In genomic region chr3:32456429-32457130, GRCh38 we compare ENCODE assay signal across 13 cellular contexts. TPM values are rescaled to one million over a fixed set of nuclear protein-coding genes. Genes with fewer than 3 reads are reported as not detected.
DNase-seq lines count a peak whose midpoint lies in the region; ATAC-seq and TF ChIP-seq lines count a peak whose summit lies in the region.
"Had no signal": no experiment of that assay in that cellular context is flagged by ENCODE, and none has a peak within 500 bp of the region (broad histone marks: within the 10 kb centered on the region; RNA-seq: fewer than 3 reads in every experiment).

No MANE protein-coding gene starts in this region.

- peaks cover 26% of the 10 kb centered on the region for H3K4me1 Mint-ChIP-seq in CD14-positive monocyte
- peaks cover 39 to 54% (median 46%) of the 10 kb centered on the region in 3 donors for H3K4me1 Mint-ChIP-seq in CD8-positive, alpha-beta memory T cell
- H3K4me1 Mint-ChIP-seq in activated T-helper 2 cell treated with anti-CD3 and anti-CD28 coated beads, Interferon-gamma antibody, Interleukin-2, Interleukin-4, amounts not matched to agents 10 μg/mL and 5 μg/mL and 100 μg/mL, durations not matched to agents 14 hours and 24 hours and 36 hours (ENCODE audit: low read depth) = peaks cover 46% of the 10 kb centered on the region
- peaks cover 35 to 52% (median 47%) of the 10 kb centered on the region in 4 donors for H3K4me1 Mint-ChIP-seq in naive thymus-derived CD8-positive, alpha-beta T cell

- in situ Hi-C loops in GM13977 (cut with MboI; ENCODE audit: low pct_unique_long_range_greater_than_20kb, low sequenced_read_pairs, unreplicated experiment) = no loop called here

- H3K4me1 ChIP-seq in CD8-positive, alpha-beta memory T cell (ENCODE audit: insufficient read depth, low read length) = peaks cover 74% of the 10 kb centered on the region

- no peaks in the 10 kb centered on the region for H3K9me3 Mint-ChIP-seq in CD14-positive monocyte
- H3K9me3 Mint-ChIP-seq in CD8-positive, alpha-beta memory T cell = no peaks in the 10 kb centered on the region
- H3K9me3 Mint-ChIP-seq in activated T-helper 2 cell treated with anti-CD3 and anti-CD28 coated beads, Interferon-gamma antibody, Interleukin-2, Interleukin-4, amounts not matched to agents 10 μg/mL and 5 μg/mL and 100 μg/mL, durations not matched to agents 14 hours and 24 hours and 36 hours = no peaks in the 10 kb centered on the region
- peaks cover 0 to 3% (median 0%) of the 10 kb centered on the region in 9 donors for H3K9me3 Mint-ChIP-seq in naive thymus-derived CD8-positive, alpha-beta T cell

- H3K36me3 Mint-ChIP-seq in CD14-positive monocyte = peaks cover 52 to 58% of the 10 kb centered on the region in 2 donors
- peaks cover 17 to 40% (median 24%) of the 10 kb centered on the region in 3 donors for H3K36me3 Mint-ChIP-seq in CD8-positive, alpha-beta memory T cell
- peaks cover 41% of the 10 kb centered on the region for H3K36me3 Mint-ChIP-seq in activated T-helper 2 cell treated with anti-CD3 and anti-CD28 coated beads, Interferon-gamma antibody, Interleukin-2, Interleukin-4, amounts not matched to agents 10 μg/mL and 5 μg/mL and 100 μg/mL, durations not matched to agents 14 hours and 24 hours and 36 hours (ENCODE audit: low read depth)
- H3K36me3 Mint-ChIP-seq in naive thymus-derived CD8-positive, alpha-beta T cell = peaks cover 4 to 32% (median 21%) of the 10 kb centered on the region in 3 donors

- intact Hi-C loops in CD14-positive monocyte (cut with micrococcal nuclease) = no loop called here
- intact Hi-C loops in activated T-helper 2 cell treated with anti-CD3 and anti-CD28 coated beads, Interferon-gamma antibody, Interleukin-2, Interleukin-4, amounts not matched to agents 10 μg/mL and 5 μg/mL and 100 μg/mL, durations not matched to agents 14 hours and 24 hours and 36 hours (cut with micrococcal nuclease) = no loop called here

- no peak overlapping the region for H3K4me3 Mint-ChIP-seq in CD14-positive monocyte
- peak overlapping the region; percentile 9 to 86 (median 67) for H3K4me3 Mint-ChIP-seq in CD8-positive, alpha-beta memory T cell
- H3K4me3 Mint-ChIP-seq in activated T-helper 2 cell treated with anti-CD3 and anti-CD28 coated beads, Interferon-gamma antibody, Interleukin-2, Interleukin-4, amounts not matched to agents 10 μg/mL and 5 μg/mL and 100 μg/mL, durations not matched to agents 14 hours and 24 hours and 36 hours (ENCODE audit: low read depth) = no peak overlapping the region
- peak overlapping the region; percentile 22 to 82 (median 64) for H3K4me3 Mint-ChIP-seq in naive thymus-derived CD8-positive, alpha-beta T cell

- POLR2A ChIA-PET in CD8-positive, alpha-beta memory T cell (lab: Charles Lee) = interaction anchor here (0.5 to 7.4 kb wide), 8 partner anchors 13 to 84 kb away, joined by 3 to 40 read pairs (median 4); no protein-coding TSS in a partner anchor
- POLR2A ChIA-PET in naive thymus-derived CD8-positive, alpha-beta T cell (lab: Charles Lee) = interaction anchor here (0.7 to 16.1 kb wide), 11 partner anchors 8 to 85 kb away, joined by 3 to 353 read pairs (median 8); partner anchors contain the start of gene CMTM7

- ATAC-seq in naive thymus-derived CD8-positive, alpha-beta T cell = no peak

- CTCF ChIA-PET in CD8-positive, alpha-beta memory T cell (lab: Charles Lee) = interaction anchor here (0.9 to 6.5 kb wide), 15 partner anchors 10 to 85 kb away, joined by 3 to 41 read pairs (median 4); partner anchors contain the start of gene CMTM7

- peak overlapping the region in 5 of 7 donors; percentile 31 to 73 (median 53) for H3K27ac Mint-ChIP-seq in CD14-positive monocyte
- H3K27ac Mint-ChIP-seq in CD8-positive, alpha-beta memory T cell = peak overlapping the region; percentile 88 to 100 (median 96)
- H3K27ac Mint-ChIP-seq in activated T-helper 2 cell treated with anti-CD3 and anti-CD28 coated beads, Interferon-gamma antibody, Interleukin-2, Interleukin-4, amounts not matched to agents 10 μg/mL and 5 μg/mL and 100 μg/mL, durations not matched to agents 14 hours and 24 hours and 36 hours = peak overlapping the region; percentile 48
- peak overlapping the region in 1 of 10 donors; percentile 99 for H3K27ac Mint-ChIP-seq in naive thymus-derived CD8-positive, alpha-beta T cell

- no peaks in the 10 kb centered on the region for H3K27me3 ChIP-seq in CD8-positive, alpha-beta memory T cell (ENCODE audit: insufficient read depth, low read length, poor library complexity, severe bottlenecking)
- H3K27me3 ChIP-seq: thyroid gland had no signal

- H3K36me3 ChIP-seq in CD8-positive, alpha-beta memory T cell (ENCODE audit: insufficient read depth, low read length) = peaks cover 5% of the 10 kb centered on the region

- no peak overlapping the region for H3K27ac ChIP-seq in CD8-positive, alpha-beta memory T cell (ENCODE audit: low read depth, low read length)
- H3K27ac ChIP-seq: epithelial cell of prostate, thyroid gland had no signal

- H3K27me3 Mint-ChIP-seq in CD14-positive monocyte (ENCODE audit: low read depth in 3 of 3) = no peaks in the 10 kb centered on the region
- H3K27me3 Mint-ChIP-seq in CD8-positive, alpha-beta memory T cell = no peaks in the 10 kb centered on the region
- H3K27me3 Mint-ChIP-seq in activated T-helper 2 cell treated with anti-CD3 and anti-CD28 coated beads, Interferon-gamma antibody, Interleukin-2, Interleukin-4, amounts not matched to agents 10 μg/mL and 5 μg/mL and 100 μg/mL, durations not matched to agents 14 hours and 24 hours and 36 hours (ENCODE audit: low read depth) = no peaks in the 10 kb centered on the region
- no peaks in the 10 kb centered on the region for H3K27me3 Mint-ChIP-seq in naive thymus-derived CD8-positive, alpha-beta T cell

- H3K4me3 ChIP-seq in CD8-positive, alpha-beta memory T cell (ENCODE audit: low read length) = no peak overlapping the region
- H3K4me3 ChIP-seq: mucosa of descending colon, thyroid gland had no signal

- TF ChIP-seq CTCF in CD14-positive monocyte (IDR thresholded peaks at IDR 0.05) = no peak
- no peak for TF ChIP-seq CTCF in GM13977 (IDR thresholded peaks at IDR 0.05; ENCODE audit: extremely low read depth, insufficient read depth, missing control alignments)

- DNase-seq in CD14-positive monocyte (ENCODE audit: low spot score) = no peak
- DNase-seq in CD8-positive, alpha-beta memory T cell = no peak
- DNase-seq in activated T-helper 2 cell treated with anti-CD3 and anti-CD28 coated beads, Interferon-gamma antibody, Interleukin-2, Interleukin-4, amounts not matched to agents 10 μg/mL and 5 μg/mL and 100 μg/mL, durations not matched to agents 14 hours and 24 hours and 36 hours (ENCODE audit: low spot score) = no peak
- peak in 1 of 10 donors; percentile 15 for DNase-seq in naive thymus-derived CD8-positive, alpha-beta T cell
- no peak for DNase-seq in foreskin melanocyte
- no peak for DNase-seq in GM13977 (ENCODE audit: low spot score)
- no peak for DNase-seq in NCI-H2029 treated with DMSO at 0.1 percent for 48 hours (lab: John Stamatoyannopoulos, UW)
- DNase-seq: activated CD4-positive, alpha-beta T cell treated with anti-CD3 and anti-CD28 coated beads for 4 hours; mucosa of descending colon; NCI-H187 treated with DMSO at 0.1 percent for 48 hours; NCI-H526; thyroid gland had no signal

- H3K9me3 ChIP-seq in CD8-positive, alpha-beta memory T cell (ENCODE audit: low read length) = no peaks in the 10 kb centered on the region
- H3K9me3 ChIP-seq: mucosa of descending colon, thyroid gland had no signal

RNA-seq across cellular contexts. Expression of gene CMTM6, which starts 46.1 kb away (rescaled TPM):
- 100 to 1,000 TPM; 190 to 210 TPM for polyA plus RNA-seq in CD14-positive monocyte
- 10 to 100 TPM; 91.8 to 96.2 TPM for total RNA-seq in CD8-positive, alpha-beta memory T cell
- polyA plus RNA-seq in CD8-positive, alpha-beta memory T cell = 58.1 TPM
- total RNA-seq in activated T-helper 2 cell treated with anti-CD3 and anti-CD28 coated beads, Interferon-gamma antibody, Interleukin-2, Interleukin-4, amounts not matched to agents 10 μg/mL and 5 μg/mL and 100 μg/mL, durations not matched to agents 14 hours and 24 hours and 36 hours = 107 and 108 TPM in 2 replicates
- 10 to 100 TPM; 26.2 to 29.7 TPM for total RNA-seq in naive thymus-derived CD8-positive, alpha-beta T cell
- 10 to 100 TPM; 36.2 to 61.4 (median 40.0) TPM for polyA plus RNA-seq in naive thymus-derived CD8-positive, alpha-beta T cell

Comparison
In these comparisons a context has a peak if more than half of its experiments do, and no peak if none do; other contexts are left out.
1. H3K4me3 Mint-ChIP-seq: peak in CD8-positive, alpha-beta memory T cell (7 of 7) and naive thymus-derived CD8-positive, alpha-beta T cell (10 of 10); none in CD14-positive monocyte (0 of 2) and activated T-helper 2 cell treated with anti-CD3 and anti-CD28 coated beads, Interferon-gamma antibody, Interleukin-2, Interleukin-4, amounts not matched to agents 10 μg/mL and 5 μg/mL and 100 μg/mL, durations not matched to agents 14 hours and 24 hours and 36 hours (single experiment).